ENCODE assay signal across 16 cellular contexts in the genomic region with DNA sequence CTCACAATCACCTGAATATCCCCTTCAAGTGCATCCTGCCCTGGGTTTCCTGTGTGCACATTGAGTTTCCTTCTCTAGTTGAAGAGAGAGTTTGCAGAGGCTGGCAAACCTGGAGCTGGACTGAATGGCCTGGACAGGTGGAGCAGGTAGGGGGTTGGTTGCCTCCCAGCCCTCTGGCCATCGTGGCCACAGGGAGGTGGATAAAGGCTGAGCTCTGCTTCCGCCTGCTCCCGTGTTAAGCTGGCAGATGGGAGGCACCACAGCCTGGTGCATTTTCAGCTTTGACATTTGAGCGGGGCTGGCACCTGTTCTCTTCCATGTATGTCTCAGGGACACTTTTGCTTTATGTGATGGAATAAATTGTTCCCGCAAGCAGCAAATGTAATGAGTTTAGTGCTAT. TPM values are rescaled to one million over a fixed set of nuclear protein-coding genes. Genes with fewer than 3 reads are reported as not detected.
DNase-seq lines count a peak whose midpoint lies in the region; ATAC-seq and TF ChIP-seq lines count a peak whose summit lies in the region.
"Had no signal": no experiment of that assay in that cellular context is flagged by ENCODE, and none has a peak within 500 bp of the region (broad histone marks: within the 10 kb centered on the region; RNA-seq: fewer than 3 reads in every experiment).

No MANE protein-coding gene starts in this region.

- no peak for DNase-seq in cardiac muscle cell (ENCODE audit: low read depth in 1 of 2, low spot score in 1 of 2)
- DNase-seq in heart right ventricle: no peak
- peak; percentile 68 for DNase-seq in NCI-H2196 (lab: John Stamatoyannopoulos, UW; ENCODE audit: unreplicated experiment)
- DNase-seq in coronary artery (ENCODE audit: low spot score): no peak
- no peak for DNase-seq in medulla oblongata (ENCODE audit: extremely low spot score)
- no peak for DNase-seq in GM10266 (ENCODE audit: extremely low spot score)
- no peak for DNase-seq in CD8-positive, alpha-beta T cell
- DNase-seq: heart left ventricle; kidney; right lobe of liver; stimulated activated CD4-positive, alpha-beta T cell treated with anti-CD3 and anti-CD28 coated beads, Interleukin-4, amount 100 ng/mL, for 24 hours had no signal

- POLR2A ChIA-PET in CD8-positive, alpha-beta T cell (lab: Charles Lee): no interaction called here

- CTCF ChIA-PET in CD8-positive, alpha-beta T cell (lab: Charles Lee): interaction anchor here (0.9 to 1.5 kb wide), 5 partner anchors 10 to 160 kb away, joined by 3 to 6 read pairs (median 5); no protein-coding TSS in a partner anchor

- H3K4me3 ChIP-seq in cardiac muscle cell (no peak overlapping the region), heart right ventricle (no peak overlapping the region), coronary artery (no peak overlapping the region)
- no peak overlapping the region for H3K4me3 ChIP-seq in CD8-positive, alpha-beta T cell (ENCODE audit: low read depth, low read length)
- H3K4me3 ChIP-seq: heart left ventricle, right lobe of liver, upper lobe of left lung had no signal

- ATAC-seq in heart right ventricle: no peak
- no peak for ATAC-seq in HG02981 (IDR thresholded peaks at IDR 0.05; ENCODE audit: unreplicated experiment)
- ATAC-seq in CD8-positive, alpha-beta T cell: no peak
- ATAC-seq: activated T-helper 17 cell treated with anti-CD3 and anti-CD28 coated beads, Interleukin-2, amount 50 U/mL, for 72 hours had no signal

- H3K27me3 Mint-ChIP-seq in CD8-positive, alpha-beta T cell (ENCODE audit: low read depth): no peaks in the 10 kb centered on the region
- H3K27me3 Mint-ChIP-seq: activated CD8-positive, alpha-beta T cell treated with anti-CD3 and anti-CD28 coated beads for 36 hours; activated T-helper 17 cell treated with anti-CD3 and anti-CD28 coated beads, Interleukin-2, amount 50 U/mL, for 72 hours; dendritic cell treated with granulocyte-macrophage colony-stimulating factor and Interleukin-4, amounts not matched to agents 40 ng/mL and 50 ng/mL, for 4 days had no signal

- H3K4me3 Mint-ChIP-seq in CD8-positive, alpha-beta T cell: no peak overlapping the region
- H3K4me3 Mint-ChIP-seq: activated CD8-positive, alpha-beta T cell treated with anti-CD3 and anti-CD28 coated beads for 36 hours; activated T-helper 17 cell treated with anti-CD3 and anti-CD28 coated beads, Interleukin-2, amount 50 U/mL, for 72 hours; dendritic cell treated with granulocyte-macrophage colony-stimulating factor and Interleukin-4, amounts not matched to agents 40 ng/mL and 50 ng/mL, for 4 days had no signal

- peak overlapping the region; percentile 83 for H3K27ac ChIP-seq in cardiac muscle cell
- H3K27ac ChIP-seq in heart right ventricle: no peak overlapping the region
- peak overlapping the region; percentile 83 to 96 for H3K27ac ChIP-seq in coronary artery
- H3K27ac ChIP-seq in CD8-positive, alpha-beta T cell (ENCODE audit: low read depth, low read length): no peak overlapping the region
- H3K27ac ChIP-seq: right lobe of liver had no signal

- no peaks in the 10 kb centered on the region for H3K27me3 ChIP-seq in cardiac muscle cell
- no peaks in the 10 kb centered on the region for H3K27me3 ChIP-seq in heart right ventricle
- H3K27me3 ChIP-seq in CD8-positive, alpha-beta T cell (ENCODE audit: insufficient read depth, low read length): no peaks in the 10 kb centered on the region
- H3K27me3 ChIP-seq: heart left ventricle, right lobe of liver, upper lobe of left lung had no signal

- intact Hi-C loops in heart right ventricle (cut with DNase I): no loop called here
- intact Hi-C loops in CD8-positive, alpha-beta T cell (cut with DNase I, micrococcal nuclease): no loop called here

- no peaks in the 10 kb centered on the region for H3K9me3 Mint-ChIP-seq in CD8-positive, alpha-beta T cell
- H3K9me3 Mint-ChIP-seq: activated CD8-positive, alpha-beta T cell treated with anti-CD3 and anti-CD28 coated beads for 36 hours; activated T-helper 17 cell treated with anti-CD3 and anti-CD28 coated beads, Interleukin-2, amount 50 U/mL, for 72 hours; dendritic cell treated with granulocyte-macrophage colony-stimulating factor and Interleukin-4, amounts not matched to agents 40 ng/mL and 50 ng/mL, for 4 days had no signal

- H3K36me3 Mint-ChIP-seq in CD8-positive, alpha-beta T cell: no peaks in the 10 kb centered on the region

- TF ChIP-seq CTCF in cardiac muscle cell (IDR thresholded peaks at IDR 0.05; ENCODE audit: low read depth, low read length) (no peak), heart right ventricle (IDR thresholded peaks at IDR 0.05) (no peak), coronary artery (IDR thresholded peaks at IDR 0.05) (no peak), GM10266 (IDR thresholded peaks at IDR 0.05; ENCODE audit: control insufficient read depth, insufficient read depth, low read depth, missing control alignments) (no peak)
- no peak for TF ChIP-seq CTCF in CD8-positive, alpha-beta T cell (IDR thresholded peaks at IDR 0.05)

- H3K4me1 ChIP-seq in cardiac muscle cell (ENCODE audit: low read depth): peaks cover 76% of the 10 kb centered on the region
- H3K4me1 ChIP-seq in heart right ventricle: peaks cover 31 to 95% (median 82%) of the 10 kb centered on the region in 9 donors
- H3K4me1 ChIP-seq in CD8-positive, alpha-beta T cell (ENCODE audit: insufficient read depth, low read length): peaks cover 5% of the 10 kb centered on the region

- 85 to 90% methylated on average over 5 of the region's 5 CpGs for WGBS in heart right ventricle, 2 donors

- H3K9me3 ChIP-seq in cardiac muscle cell (ENCODE audit: low read depth): no peaks in the 10 kb centered on the region
- H3K9me3 ChIP-seq in heart right ventricle: no peaks in the 10 kb centered on the region
- no peaks in the 10 kb centered on the region for H3K9me3 ChIP-seq in CD8-positive, alpha-beta T cell (ENCODE audit: low read length)
- H3K9me3 ChIP-seq: heart left ventricle, right lobe of liver, upper lobe of left lung had no signal

- peaks cover 20% of the 10 kb centered on the region for H3K4me1 Mint-ChIP-seq in CD8-positive, alpha-beta T cell (ENCODE audit: low read depth)

- H3K36me3 ChIP-seq in cardiac muscle cell: no peaks in the 10 kb centered on the region
- H3K36me3 ChIP-seq in heart right ventricle: peaks cover 0 to 11% (median 0%) of the 10 kb centered on the region in 9 donors
- H3K36me3 ChIP-seq in CD8-positive, alpha-beta T cell (ENCODE audit: insufficient read depth, low read length): no peaks in the 10 kb centered on the region
- H3K36me3 ChIP-seq: right lobe of liver, upper lobe of left lung had no signal

- H3K27ac Mint-ChIP-seq in CD8-positive, alpha-beta T cell: no peak overlapping the region
- H3K27ac Mint-ChIP-seq: activated CD8-positive, alpha-beta T cell treated with anti-CD3 and anti-CD28 coated beads for 36 hours; activated T-helper 17 cell treated with anti-CD3 and anti-CD28 coated beads, Interleukin-2, amount 50 U/mL, for 72 hours had no signal

RNA-seq across cellular contexts. Expression of a gene that starts 11.1 kb away (rescaled TPM):
- total RNA-seq in cardiac muscle cell: 123 and 178 TPM in 2 replicates
- 153 and 191 TPM in 2 replicates for polyA plus RNA-seq in cardiac muscle cell
- total RNA-seq in heart right ventricle: 10 to 100 TPM; 38.1 to 95.7 (median 72.7) TPM
- polyA plus RNA-seq in heart right ventricle: 10 to 100 TPM; 32.5 to 57.9 TPM
- 10 to 100 TPM; 15.8 TPM for total RNA-seq in CD8-positive, alpha-beta T cell

Comparison
In these comparisons a context has a peak if more than half of its experiments do, and no peak if none do; other contexts are left out.
1. H3K27ac ChIP-seq: peak in cardiac muscle cell (single experiment) and coronary artery (2 of 2); none in heart right ventricle (0 of 10) and CD8-positive, alpha-beta T cell (single experiment).